5 cellular contexts compared by ENCODE assay signal in the genomic region with DNA sequence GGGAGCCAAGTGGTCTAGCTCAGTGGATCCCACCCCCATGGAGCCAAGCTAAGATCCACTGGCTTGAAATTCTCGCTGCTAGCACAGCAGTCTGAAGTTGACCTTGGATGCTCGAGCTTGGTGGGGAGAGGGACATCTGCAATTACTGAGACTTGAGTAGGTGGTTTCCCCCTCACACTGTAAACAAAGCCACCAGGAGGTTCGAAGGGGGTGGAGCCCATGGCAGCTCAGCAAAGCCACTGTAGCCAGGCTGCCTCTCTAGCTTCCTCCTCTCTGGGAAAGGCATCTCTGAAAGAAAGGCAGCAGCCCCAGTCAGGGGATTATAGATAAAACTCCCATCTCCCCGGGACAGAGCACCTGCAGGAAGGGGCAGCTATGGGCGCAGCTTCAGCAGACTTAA.
DNase-seq lines count a peak whose midpoint lies in the region; ATAC-seq and TF ChIP-seq lines count a peak whose summit lies in the region.
"Not testable (repeated sequence)": the region's sequence is repeated elsewhere in the genome, so short reads cannot be mapped to it uniquely, and the experiment has no call there.

No MANE protein-coding gene starts in this region.

- not testable (repeated sequence) for H3K79me2 ChIP-seq in GM23338 (replicated peaks; ENCODE audit: insufficient read depth)

- WGBS in endodermal cell (ENCODE audit: insufficient coverage in 1 of 2, insufficient read length in 1 of 2), 2 experiments, result 75 to 100% methylated on average over 1 to 5 of the region's 5 CpGs

- H3K27ac Mint-ChIP-seq in GM23338, WTC11, endodermal cell: not testable (repeated sequence)

- not testable (repeated sequence) for H2AFZ ChIP-seq in GM23338

- not testable (repeated sequence) for H3K9ac ChIP-seq in endodermal cell (ENCODE audit: extremely low read depth, low read length, poor library complexity, severe bottlenecking)

- DNase-seq in COLO668 (lab: John Stamatoyannopoulos, UW; ENCODE audit: unreplicated experiment) (peak; percentile 0), GM23338 (ENCODE audit: low spot score) (peak; percentile 7), NCI-H69 (lab: John Stamatoyannopoulos, UW) (peak; percentile 30), endodermal cell (peak; percentile 50)
- DNase-seq in WTC11 (ENCODE audit: low spot score), result not testable (repeated sequence)

- not testable (repeated sequence) for H3K4me1 Mint-ChIP-seq in GM23338, WTC11, endodermal cell

- H3K36me3 Mint-ChIP-seq in GM23338 (ENCODE audit: low read depth); endodermal cell (ENCODE audit: low read depth): not testable (repeated sequence)
- H3K36me3 Mint-ChIP-seq in WTC11, result peaks cover 15% of the 10 kb centered on the region

- not testable (repeated sequence) for H3F3A ChIP-seq in GM23338 (replicated peaks; ENCODE audit: low read depth)

- CTCF ChIA-PET in WTC11 (lab: Charles Lee), result not testable (repeated sequence)

- not testable (repeated sequence) for H3K27ac ChIP-seq in GM23338 (ENCODE audit: low read depth); endodermal cell (ENCODE audit: low read depth, low read length)

- TF ChIP-seq CTCF in GM23338 (conservative IDR thresholded peaks at IDR 0.05; ENCODE audit: low read depth in 2 of 2); WTC11 (IDR thresholded peaks at IDR 0.05); endodermal cell (conservative IDR thresholded peaks at IDR 0.05): not testable (repeated sequence)

- H4K20me1 ChIP-seq in GM23338 (replicated peaks; ENCODE audit: insufficient read depth), result not testable (repeated sequence)

- ATAC-seq in GM23338, result not testable (repeated sequence)
- peak; percentile 55; the same call in 1 of the 2 replicates for ATAC-seq in WTC11

- H3K27me3 Mint-ChIP-seq in GM23338 (ENCODE audit: insufficient read depth, low read depth, poor library complexity); WTC11 (ENCODE audit: low read depth); endodermal cell (ENCODE audit: insufficient read depth): not testable (repeated sequence)

- POLR2A ChIA-PET in WTC11 (lab: Charles Lee), result not testable (repeated sequence)

- H3K9me3 Mint-ChIP-seq in GM23338 (peaks cover 12% of the 10 kb centered on the region; the same call in 2 of the 3 replicates), WTC11 (peaks cover 29% of the 10 kb centered on the region), endodermal cell (peaks cover 33% of the 10 kb centered on the region)

- not testable (repeated sequence) for H3K4me1 ChIP-seq in GM23338 (ENCODE audit: insufficient read depth); endodermal cell (ENCODE audit: control insufficient read depth, insufficient read depth, low read length)

- H3K27me3 ChIP-seq in GM23338 (ENCODE audit: insufficient read depth); endodermal cell (ENCODE audit: control insufficient read depth, insufficient read depth, low read length, poor library complexity, severe bottlenecking): not testable (repeated sequence)

- H3K4me2 ChIP-seq in GM23338, result not testable (repeated sequence)

- not testable (repeated sequence) for H3K9me2 ChIP-seq in GM23338 (ENCODE audit: insufficient read depth)

- H3K36me3 ChIP-seq in GM23338 (ENCODE audit: insufficient read depth); endodermal cell (ENCODE audit: control insufficient read depth, insufficient read depth, low read length): not testable (repeated sequence)

- not testable (repeated sequence) for H3K4me3 Mint-ChIP-seq in GM23338, WTC11, endodermal cell

- H3K4me3 ChIP-seq in GM23338; endodermal cell (ENCODE audit: low read length): not testable (repeated sequence)

- H3K9me3 ChIP-seq in endodermal cell (ENCODE audit: control insufficient read depth, low read length), result not testable (repeated sequence)
